8 cellular contexts compared by ENCODE assay signal in the genomic region with DNA sequence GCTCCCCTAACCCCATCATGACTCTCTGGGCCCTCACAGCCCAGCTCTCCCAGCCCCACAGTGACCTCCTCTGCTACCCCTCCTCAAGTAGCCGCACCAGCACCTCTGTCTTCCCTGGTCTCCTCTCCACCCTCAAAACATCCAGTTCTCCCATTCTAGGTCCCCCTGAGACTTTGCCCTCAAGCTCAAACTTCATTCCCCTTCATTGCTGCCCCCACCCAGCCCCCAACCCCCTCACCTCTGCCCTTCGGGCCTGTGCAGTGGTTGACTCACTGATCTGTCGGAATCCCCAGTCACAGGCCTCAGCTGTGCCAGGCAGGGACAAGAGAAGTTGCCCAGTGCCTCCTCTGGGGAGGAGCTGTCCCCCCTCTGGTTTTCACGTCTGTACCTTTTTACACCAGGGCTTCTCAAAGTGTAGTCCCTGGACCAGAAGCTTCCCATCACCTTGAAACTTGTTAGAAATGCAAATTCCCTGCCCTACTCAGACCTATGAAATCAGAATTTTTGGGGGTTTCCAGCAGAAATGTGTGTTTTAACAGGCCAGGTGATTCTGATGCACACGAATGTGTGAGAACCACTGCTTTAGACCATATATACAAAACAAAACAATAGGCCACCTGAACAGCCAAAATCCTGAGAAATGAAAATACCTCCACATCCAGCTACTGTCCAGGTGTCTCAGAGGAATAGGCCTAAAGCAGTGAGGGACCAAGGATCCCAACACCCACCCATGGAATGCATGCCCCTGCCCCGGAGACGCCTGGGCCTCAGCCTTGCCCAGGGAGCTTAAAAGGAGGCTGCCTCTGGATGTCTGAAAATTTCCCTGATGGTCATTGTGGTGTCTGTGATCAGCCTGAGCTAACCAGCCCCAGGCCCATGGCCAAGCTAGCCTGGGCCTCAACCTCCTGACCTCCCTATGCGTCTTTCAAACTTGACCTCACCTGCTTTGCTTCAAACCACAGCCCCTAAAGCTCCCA. TPM values are rescaled to one million over a fixed set of nuclear protein-coding genes. Genes with fewer than 3 reads are reported as not detected.
A peak's percentile ranks its signal among the peaks of the same experiment; 100 is the strongest.
DNase-seq lines count a peak whose midpoint lies in the region; ATAC-seq and TF ChIP-seq lines count a peak whose summit lies in the region.

No MANE protein-coding gene starts in this region.

- H3K9me3 Mint-ChIP-seq in natural killer cell treated with Interleukin-12 subunit alpha and Interleukin-12 subunit beta and Interleukin-15 and Interleukin-18, amount 100 ng/mL, for 72 hours, result no peaks in the 10 kb centered on the region

- no peaks in the 10 kb centered on the region for H4K20me1 ChIP-seq in mammary epithelial cell (ENCODE audit: insufficient read depth, low read length)

- peaks cover 11% of the 10 kb centered on the region for H3K4me1 ChIP-seq in mammary epithelial cell (ENCODE audit: insufficient read depth, low read length)

- H3K36me3 ChIP-seq in mammary epithelial cell (ENCODE audit: insufficient read depth, low read length), result no peaks in the 10 kb centered on the region

- H3K4me2 ChIP-seq in mammary epithelial cell (ENCODE audit: insufficient read depth, low read depth, low read length), result peak overlapping the region; percentile 60

- H3K9ac ChIP-seq in mammary epithelial cell (ENCODE audit: insufficient read depth, low read length), result no peak overlapping the region

- H3K27ac ChIP-seq in mammary epithelial cell (ENCODE audit: insufficient read depth, low read depth, low read length), result no peak overlapping the region

- in situ Hi-C loops in mammary epithelial cell (cut with MboI; ENCODE audit: low sequenced_read_pairs in 2 of 2), result no loop called here

- H3K4me3 ChIP-seq in AG09309 (ENCODE audit: control insufficient read depth, low read depth, low read length), result peak overlapping the region; percentile 54
- H3K4me3 ChIP-seq in mammary epithelial cell (replicated peaks in 1 of 3; ENCODE audit: insufficient read depth in 1 of 3, low read depth in 2 of 3, low read length in 3 of 3), result peak overlapping the region in 2 of 3 experiments; percentile 33 to 45

- ATAC-seq in natural killer cell treated with Interleukin-12 subunit alpha and Interleukin-12 subunit beta and Interleukin-15 and Interleukin-18, amount 100 ng/mL, for 72 hours, result no peak
- ATAC-seq in GM18511 (IDR thresholded peaks at IDR 0.05; ENCODE audit: unreplicated experiment) (no peak), GM19023 (IDR thresholded peaks at IDR 0.05; ENCODE audit: unreplicated experiment) (no peak)

- no peak for TF ChIP-seq CTCF in AG09309 (IDR thresholded peaks at IDR 0.05; ENCODE audit: control insufficient read depth, insufficient read depth, low read depth, low read length, missing control alignments)
- TF ChIP-seq CTCF in mammary epithelial cell (conservative IDR thresholded peaks at IDR 0.05 in 1 of 2, IDR thresholded peaks at IDR 0.05 in 1 of 2; ENCODE audit: extremely low read depth in 1 of 2, insufficient read depth in 1 of 2, low read depth in 1 of 2, low read length in 2 of 2), result no peak

- CTCF ChIA-PET in mammary epithelial cell (lab: Charles Lee; ENCODE audit: low non-redundant PET), result no interaction called here

- 86% methylated on average over 5 of the region's 8 CpGs for WGBS in mammary epithelial cell (ENCODE audit: low coverage, missing lambda C conversion rate)

- no TSS peak for BruUV-seq in mammary epithelial cell (replicated peaks; lab: Mats Ljungman, UMichigan)

- no peaks in the 10 kb centered on the region for H3K79me2 ChIP-seq in mammary epithelial cell (ENCODE audit: insufficient read depth, low read length)

- H3K9me3 ChIP-seq in mammary epithelial cell (replicated peaks; ENCODE audit: insufficient read depth, low read length), result no peaks in the 10 kb centered on the region

- H2AFZ ChIP-seq in mammary epithelial cell (ENCODE audit: low read depth, low read length), result peak overlapping the region; percentile 87

- DNase-seq in AG09309 (ENCODE audit: low read depth) (no peak), HK-2 (ENCODE audit: unreplicated experiment) (peak; percentile 29), mammary epithelial cell (no peak), T1000 (lab: John Stamatoyannopoulos, UW) (no peak)
- DNase-seq in natural killer cell treated with Interleukin-12 subunit alpha and Interleukin-12 subunit beta and Interleukin-15 and Interleukin-18, amount 100 ng/mL, for 72 hours (ENCODE audit: low spot score), result no peak
- no peak for DNase-seq in stimulated activated naive CD4-positive, alpha-beta T cell treated with Interleukin-2 at 50 U/mL for 16 hours (lab: John Stamatoyannopoulos, UW)

- intact Hi-C loops in mammary epithelial cell (cut with micrococcal nuclease), result loop anchor here (1.0 to 2.0 kb wide), 2 partner anchors 50 to 187 kb away; a partner anchor contains a TSS

- no peaks in the 10 kb centered on the region for H3K36me3 Mint-ChIP-seq in natural killer cell treated with Interleukin-12 subunit alpha and Interleukin-12 subunit beta and Interleukin-15 and Interleukin-18, amount 100 ng/mL, for 72 hours

- no peaks in the 10 kb centered on the region for H3K27me3 ChIP-seq in mammary epithelial cell (ENCODE audit: insufficient read depth, low read length)

- dilution Hi-C loops in mammary epithelial cell (cut with HindIII; ENCODE audit: low sequenced_read_pairs), result loop anchor here (5.0 kb wide), 2 partner anchors 95 to 145 kb away; no protein-coding TSS in a partner anchor

- peak overlapping the region in 1 of 2 donors; percentile 78 for H3K27ac Mint-ChIP-seq in natural killer cell treated with Interleukin-12 subunit alpha and Interleukin-12 subunit beta and Interleukin-15 and Interleukin-18, amount 100 ng/mL, for 72 hours

- peak overlapping the region; percentile 83 for H3K4me3 Mint-ChIP-seq in natural killer cell treated with Interleukin-12 subunit alpha and Interleukin-12 subunit beta and Interleukin-15 and Interleukin-18, amount 100 ng/mL, for 72 hours

- peaks cover 3 to 7% of the 10 kb centered on the region in 2 donors for H3K27me3 Mint-ChIP-seq in natural killer cell treated with Interleukin-12 subunit alpha and Interleukin-12 subunit beta and Interleukin-15 and Interleukin-18, amount 100 ng/mL, for 72 hours

- H3K4me1 Mint-ChIP-seq in natural killer cell treated with Interleukin-12 subunit alpha and Interleukin-12 subunit beta and Interleukin-15 and Interleukin-18, amount 100 ng/mL, for 72 hours (ENCODE audit: low read depth in 2 of 2), result peaks cover 6 to 19% of the 10 kb centered on the region in 2 donors

RNA-seq across cellular contexts. Expression of a gene that starts 0.9 kb away (rescaled TPM):
- total RNA-seq in mammary epithelial cell, result 10 to 100 TPM; 14.8 to 20.0 TPM
- polyA plus RNA-seq in mammary epithelial cell, result 13.9 TPM
- polyA minus RNA-seq in mammary epithelial cell, result 34.1 TPM
- 1 to 10 TPM; 4.2 to 6.5 TPM for total RNA-seq in natural killer cell treated with Interleukin-12 subunit alpha and Interleukin-12 subunit beta and Interleukin-15 and Interleukin-18, amount 100 ng/mL, for 72 hours

RNA-seq across cellular contexts. Expression of a gene that starts 24.7 kb away (rescaled TPM):
- total RNA-seq in mammary epithelial cell, result 10 to 100 TPM; 45.1 to 82.2 TPM
- polyA plus RNA-seq in mammary epithelial cell, result 87.8 TPM
- polyA minus RNA-seq in mammary epithelial cell, result 161 TPM
- total RNA-seq in natural killer cell treated with Interleukin-12 subunit alpha and Interleukin-12 subunit beta and Interleukin-15 and Interleukin-18, amount 100 ng/mL, for 72 hours, result 10 to 100 TPM; 63.8 to 85.4 TPM

RNA-seq across cellular contexts. Expression of a gene that starts 39.9 kb away (rescaled TPM):
- 10 to 100 TPM; 41.2 to 42.5 TPM for total RNA-seq in mammary epithelial cell
- polyA plus RNA-seq in mammary epithelial cell, result 69.8 TPM
- polyA minus RNA-seq in mammary epithelial cell, result 96.9 TPM
- total RNA-seq in natural killer cell treated with Interleukin-12 subunit alpha and Interleukin-12 subunit beta and Interleukin-15 and Interleukin-18, amount 100 ng/mL, for 72 hours, result 10 to 100 TPM; 34.2 to 42.9 TPM

RNA-seq across cellular contexts. Expression of a gene that starts 40.0 kb away (rescaled TPM):
- 10 to 100 TPM; 60.8 to 69.9 TPM for total RNA-seq in mammary epithelial cell
- 63.8 TPM for polyA plus RNA-seq in mammary epithelial cell
- 56.2 TPM for polyA minus RNA-seq in mammary epithelial cell
- 10 to 100 TPM; 54.0 to 92.0 TPM for total RNA-seq in natural killer cell treated with Interleukin-12 subunit alpha and Interleukin-12 subunit beta and Interleukin-15 and Interleukin-18, amount 100 ng/mL, for 72 hours

RNA-seq across cellular contexts. Expression of a gene that starts 49.2 kb away (rescaled TPM):
- total RNA-seq in mammary epithelial cell, result 1 to 10 TPM; 4.4 to 6.8 TPM
- polyA plus RNA-seq in mammary epithelial cell, result 4.2 TPM
- polyA minus RNA-seq in mammary epithelial cell, result 15.3 TPM
- total RNA-seq in natural killer cell treated with Interleukin-12 subunit alpha and Interleukin-12 subunit beta and Interleukin-15 and Interleukin-18, amount 100 ng/mL, for 72 hours, result 10 to 100 TPM; 13.9 to 21.5 TPM
